ENCODE assay signal across 16 cellular contexts in genomic region chr7:45185028-45185863, GRCh38. TPM values are rescaled to one million over a fixed set of nuclear protein-coding genes. Genes with fewer than 3 reads are reported as not detected.
A peak's percentile ranks its signal among the peaks of the same experiment; 100 is the strongest.
DNase-seq lines count a peak whose midpoint lies in the region; ATAC-seq and TF ChIP-seq lines count a peak whose summit lies in the region.
"Had no signal": no experiment of that assay in that cellular context is flagged by ENCODE, and none has a peak within 500 bp of the region (broad histone marks: within the 10 kb centered on the region; RNA-seq: fewer than 3 reads in every experiment).

No MANE protein-coding gene starts in this region.

- H3K4me1 ChIP-seq in left ventricle myocardium inferior = peaks cover 24% of the 10 kb centered on the region
- H3K4me1 ChIP-seq in vagina = no peaks in the 10 kb centered on the region
- H3K4me1 ChIP-seq: BLaER1 had no signal

- no peak overlapping the region for H3K27ac ChIP-seq in left ventricle myocardium inferior (replicated peaks)
- H3K27ac ChIP-seq in vagina = no peak overlapping the region
- H3K27ac ChIP-seq: BLaER1, KMS-11 had no signal

- H3K4me3 Mint-ChIP-seq in neural crest cell = no peak overlapping the region

- no peaks in the 10 kb centered on the region for H3K27me3 Mint-ChIP-seq in neural crest cell (ENCODE audit: low read depth)

- peak overlapping the region; percentile 74 for H3K27ac Mint-ChIP-seq in neural crest cell (ENCODE audit: unreplicated experiment)
- H3K27ac Mint-ChIP-seq: CD8-positive, alpha-beta memory T cell had no signal

- no peak for TF ChIP-seq POLR2A in vagina (IDR thresholded peaks at IDR 0.05)

- H3K36me3 ChIP-seq in left ventricle myocardium inferior = peaks cover 5% of the 10 kb centered on the region
- no peaks in the 10 kb centered on the region for H3K36me3 ChIP-seq in vagina
- H3K36me3 ChIP-seq: BLaER1 had no signal

- no peak for ATAC-seq in GM19467 (IDR thresholded peaks at IDR 0.05; ENCODE audit: unreplicated experiment)
- ATAC-seq: HepG2 had no signal

- H3K27me3 ChIP-seq in left ventricle myocardium inferior (ENCODE audit: low read depth) (peaks cover 6% of the 10 kb centered on the region), vagina (no peaks in the 10 kb centered on the region)
- H3K27me3 ChIP-seq: BLaER1 had no signal

- DNase-seq in cardiac septum (ENCODE audit: low spot score) (peak; percentile 70), left ventricle myocardium inferior (no peak), neural crest cell (ENCODE audit: low read depth, low spot score) (no peak), vagina (ENCODE audit: extremely low spot score in 2 of 2) (peak; percentile 74 to 91)
- DNase-seq in activated CD8-positive, alpha-beta memory T cell treated with anti-CD3 and anti-CD28 coated beads, Interleukin-2, amount 50 U/mL, for 48 hours = peak; percentile 42
- no peak for DNase-seq in activated CD4-positive, alpha-beta T cell treated with anti-CD3 and anti-CD28 coated beads for 1 hour
- DNase-seq: CD8-positive, alpha-beta memory T cell; MM.1S; NCI-H1105; NCI-H1694 treated with DMSO at 0.1 percent for 48 hours; NCI-H446 had no signal

- TF ChIP-seq CTCF in left ventricle myocardium inferior (IDR thresholded peaks at IDR 0.05; ENCODE audit: borderline replicate concordance) (no peak), neural crest cell (conservative IDR thresholded peaks at IDR 0.05) (no peak), vagina (IDR thresholded peaks at IDR 0.05) (no peak)

- H3K4me3 ChIP-seq in left ventricle myocardium inferior (no peak overlapping the region), vagina (no peak overlapping the region)
- H3K4me3 ChIP-seq: BLaER1 had no signal

- H3K9me3 ChIP-seq in left ventricle myocardium inferior (replicated peaks) = no peaks in the 10 kb centered on the region
- no peaks in the 10 kb centered on the region for H3K9me3 ChIP-seq in vagina
- H3K9me3 ChIP-seq: BLaER1 had no signal

- no peaks in the 10 kb centered on the region for H3K9me3 Mint-ChIP-seq in neural crest cell
- H3K9me3 Mint-ChIP-seq: CD8-positive, alpha-beta memory T cell had no signal

- no peaks in the 10 kb centered on the region for H3K36me3 Mint-ChIP-seq in neural crest cell (ENCODE audit: low read depth)
- H3K36me3 Mint-ChIP-seq: CD8-positive, alpha-beta memory T cell had no signal

- H3K4me1 Mint-ChIP-seq in neural crest cell = peaks cover 8% of the 10 kb centered on the region
- H3K4me1 Mint-ChIP-seq: CD8-positive, alpha-beta memory T cell had no signal

- intact Hi-C loops in cardiac septum (cut with DNase I) = no loop called here
- intact Hi-C loops in left ventricle myocardium inferior (cut with micrococcal nuclease) = no loop called here
- intact Hi-C loops in vagina (cut with DNase I) = no loop called here

RNA-seq across cellular contexts. Expression of gene RAMP3, which starts 27.7 kb away (rescaled TPM):
- total RNA-seq in cardiac septum (52.5 TPM), left ventricle myocardium inferior (30.7 TPM), neural crest cell (not detected in 2 replicates), vagina (50.1 TPM)
- total RNA-seq: CD8-positive, alpha-beta memory T cell; H4; HepG2 had no signal

Comparison
In these comparisons a context has a peak if more than half of its experiments do, and no peak if none do; other contexts are left out.
1. DNase-seq: peak in cardiac septum (single experiment), activated CD8-positive, alpha-beta memory T cell treated with anti-CD3 and anti-CD28 coated beads, Interleukin-2, amount 50 U/mL, for 48 hours (single experiment) and vagina (2 of 2); none in left ventricle myocardium inferior (single experiment), neural crest cell (single experiment) and activated CD4-positive, alpha-beta T cell treated with anti-CD3 and anti-CD28 coated beads for 1 hour (single experiment).
2. RNA of gene RAMP3, which starts 27.7 kb away (total RNA-seq): 52.5 TPM in cardiac septum (single experiment), 50.1 TPM in vagina (single experiment) and 30.7 TPM in left ventricle myocardium inferior (single experiment); not detected in neural crest cell; every median in the first group is over 10 times any median in the second.